In the genomic region with DNA sequence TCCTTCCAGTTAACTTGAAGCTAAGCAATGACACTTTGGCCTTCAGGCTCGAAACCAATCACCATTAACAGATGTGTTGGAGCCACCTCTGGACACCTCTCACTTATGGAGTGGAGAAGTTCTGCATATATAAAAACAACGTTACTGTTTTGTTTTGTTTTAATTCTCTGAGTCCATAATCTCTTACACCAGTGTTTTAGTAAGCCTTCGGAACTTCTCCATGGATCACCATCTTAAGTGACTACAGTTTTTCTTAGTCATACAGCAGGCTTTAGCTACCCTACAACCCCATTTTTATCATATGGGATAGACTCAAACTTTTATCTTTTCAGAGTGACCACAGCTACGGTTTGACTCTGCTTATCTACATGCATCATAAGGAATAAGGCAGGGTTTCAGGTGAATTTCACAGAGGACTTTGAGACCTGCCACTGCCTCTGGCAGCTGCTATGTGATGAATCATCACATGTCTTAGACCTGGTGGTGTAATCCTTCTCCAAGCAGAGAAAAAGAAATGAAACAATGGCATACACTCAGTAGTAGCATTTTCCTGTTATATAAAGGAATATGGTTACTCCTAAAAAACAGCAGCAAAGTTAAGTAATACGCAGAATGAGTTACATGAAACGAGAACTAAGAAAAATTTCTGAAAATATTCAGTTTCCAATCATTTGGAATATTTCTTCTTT, we compare ENCODE assay signal across 16 cellular contexts. TPM values are rescaled to one million over a fixed set of nuclear protein-coding genes. Genes with fewer than 3 reads are reported as not detected.
DNase-seq lines count a peak whose midpoint lies in the region; ATAC-seq, FAIRE-seq and TF ChIP-seq lines count a peak whose summit lies in the region.
"Had no signal": no experiment of that assay in that cellular context is flagged by ENCODE, and none has a peak within 500 bp of the region (broad histone marks: within the 10 kb centered on the region; RNA-seq: fewer than 3 reads in every experiment).

No MANE protein-coding gene starts in this region.

- no peaks in the 10 kb centered on the region for H3K79me2 ChIP-seq in osteoblast (ENCODE audit: insufficient read depth, low read length)

- peak overlapping the region; percentile 44 for H3K4me2 ChIP-seq in osteoblast (ENCODE audit: insufficient read depth, low read length)
- H3K4me2 ChIP-seq: BLaER1 treated with 17β-estradiol and CSF1 and Interleukin-3, amounts not matched to agents 10 nM and 100 nM had no signal

- FAIRE-seq in RCC 7860 (lab: Jason Lieb, UNC) = no peak
- FAIRE-seq: GM12878 had no signal

- H3K9me3 ChIP-seq in HEK293 (ENCODE audit: control insufficient read depth, insufficient read depth, low read depth, low read length) (no peaks in the 10 kb centered on the region), osteoblast (ENCODE audit: low read depth, low read length) (no peaks in the 10 kb centered on the region), esophagus squamous epithelium (no peaks in the 10 kb centered on the region)

- H4K20me1 ChIP-seq in osteoblast (ENCODE audit: insufficient read depth, low read length) = no peaks in the 10 kb centered on the region
- H4K20me1 ChIP-seq: BLaER1 treated with 17β-estradiol and CSF1 and Interleukin-3, amounts not matched to agents 10 nM and 100 nM had no signal

- H3K27ac ChIP-seq in HEK293 (ENCODE audit: extremely low read depth, low read depth, low read length) = no peak overlapping the region
- H3K27ac ChIP-seq in osteoblast (ENCODE audit: low read depth, low read length) = no peak overlapping the region
- H3K27ac ChIP-seq in esophagus squamous epithelium = no peak overlapping the region
- H3K27ac ChIP-seq: BLaER1 treated with 17β-estradiol and CSF1 and Interleukin-3, amounts not matched to agents 10 nM and 100 nM had no signal

- H3K27me3 ChIP-seq in osteoblast (ENCODE audit: insufficient read depth, low read length) (no peaks in the 10 kb centered on the region), esophagus squamous epithelium (no peaks in the 10 kb centered on the region)
- H3K27me3 ChIP-seq: BLaER1 treated with 17β-estradiol and CSF1 and Interleukin-3, amounts not matched to agents 10 nM and 100 nM had no signal

- intact Hi-C loops in esophagus squamous epithelium (cut with DNase I) = no loop called here

- H3K4me1 ChIP-seq in HEK293 (ENCODE audit: control insufficient read depth, insufficient read depth, low read length) = no peaks in the 10 kb centered on the region
- peaks cover 8% of the 10 kb centered on the region for H3K4me1 ChIP-seq in osteoblast (ENCODE audit: insufficient read depth, low read length)
- H3K4me1 ChIP-seq in esophagus squamous epithelium = peaks cover 0 to 43% (median 6%) of the 10 kb centered on the region in 3 donors

- POLR2A ChIA-PET in HEK293 (lab: Yijun Ruan, JAX) = interaction anchor here (1.0 kb wide), 1 partner anchor 482 kb away, joined by 3 read pairs; no protein-coding TSS in a partner anchor

- TF ChIP-seq CTCF in HEK293 (tag by site-specific recombination; IDR thresholded peaks at IDR 0.05) (no peak), osteoblast (IDR thresholded peaks at IDR 0.05; ENCODE audit: extremely low read depth, low read depth, low read length) (no peak), esophagus squamous epithelium (IDR thresholded peaks at IDR 0.05) (no peak)

- CTCF ChIA-PET in HEK293 (lab: Yijun Ruan, JAX) = interaction anchor here (0.6 to 8.5 kb wide), 7 partner anchors 25 to 667 kb away, joined by 3 to 201 read pairs (median 5); partner anchors contain the start of gene TPD52L1

- 56 to 73% methylated on average over 6 of the region's 6 CpGs for WGBS in esophagus squamous epithelium, 2 donors

- peak; percentile 71 for ATAC-seq in esophagus mucosa
- ATAC-seq: GM12878; stimulated activated memory B cell treated with anti-CD40 and anti-IgM and Interleukin-4, amounts not matched to agents 10 μg/mL and 1 μg/mL and 100 μg/mL, for 72 hours; T-cell had no signal

- H2AFZ ChIP-seq in osteoblast (ENCODE audit: low read length) = no peak overlapping the region

- DNase-seq in RCC 7860 (ENCODE audit: low spot score) (peak; percentile 14), osteoblast (ENCODE audit: insufficient read length, low spot score, missing footprints) (no peak), AG08396 (ENCODE audit: low spot score) (no peak), COLO829 (ENCODE audit: low spot score) (no peak), esophagus squamous epithelium (lab: John Stamatoyannopoulos, UW) (no peak)
- no peak for DNase-seq in activated effector memory CD4-positive, alpha-beta T cell treated with Interleukin-2 at 50 U/mL for 16 hours
- DNase-seq: activated T-cell treated with anti-CD3 and anti-CD28 coated beads for 4 hours, amygdala, NCI-H1092 treated with DMSO at 0.1 percent for 48 hours, NCI-H2227 treated with DMSO at 0.1 percent for 48 hours, T-cell had no signal

- H3K4me3 ChIP-seq in HEK293 (ENCODE audit: low read depth, low read length) (no peak overlapping the region), osteoblast (ENCODE audit: insufficient read depth, low read length) (no peak overlapping the region), esophagus squamous epithelium (no peak overlapping the region)
- H3K4me3 ChIP-seq: BLaER1 treated with 17β-estradiol and CSF1 and Interleukin-3, amounts not matched to agents 10 nM and 100 nM; GM12878 had no signal

- H3K36me3 ChIP-seq in HEK293 (ENCODE audit: control insufficient read depth in 2 of 2, insufficient read depth in 1 of 2, low read length in 2 of 2) (no peaks in the 10 kb centered on the region), osteoblast (ENCODE audit: insufficient read depth, low read length) (no peaks in the 10 kb centered on the region), esophagus squamous epithelium (no peaks in the 10 kb centered on the region)
- H3K36me3 ChIP-seq: BLaER1 treated with 17β-estradiol and CSF1 and Interleukin-3, amounts not matched to agents 10 nM and 100 nM had no signal

- no peak for TF ChIP-seq POLR2A in esophagus squamous epithelium (IDR thresholded peaks at IDR 0.05)

TF ChIP-seq in HEK293, 187 proteins besides CTCF, POLR2A, EP300 and RAD21:
- TF ChIP-seq ZNF114 (tag by site-specific recombination; IDR thresholded peaks at IDR 0.05) (no peak), ZNF214 (tag by site-specific recombination; IDR thresholded peaks at IDR 0.05; ENCODE audit: borderline replicate concordance) (no peak), ZNF558 (tag by site-specific recombination; IDR thresholded peaks at IDR 0.05) (peak; percentile 12; the same call in 1 of the 2 replicates), ZNF660 (tag by site-specific recombination; IDR thresholded peaks at IDR 0.05) (0 out of 2 replicates have a peak, but pooled peaks have one; percentile 35)

RNA-seq across cellular contexts. Expression of gene HDDC2, which starts 5.5 kb away (rescaled TPM):
- total RNA-seq in esophagus mucosa (64.3 TPM), osteoblast (63.9 and 71.3 TPM in 2 replicates), esophagus squamous epithelium (10 to 100 TPM; 49.2 to 84.7 (median 53.3) TPM)
